8 cellular contexts compared by ENCODE assay signal in the genomic region with DNA sequence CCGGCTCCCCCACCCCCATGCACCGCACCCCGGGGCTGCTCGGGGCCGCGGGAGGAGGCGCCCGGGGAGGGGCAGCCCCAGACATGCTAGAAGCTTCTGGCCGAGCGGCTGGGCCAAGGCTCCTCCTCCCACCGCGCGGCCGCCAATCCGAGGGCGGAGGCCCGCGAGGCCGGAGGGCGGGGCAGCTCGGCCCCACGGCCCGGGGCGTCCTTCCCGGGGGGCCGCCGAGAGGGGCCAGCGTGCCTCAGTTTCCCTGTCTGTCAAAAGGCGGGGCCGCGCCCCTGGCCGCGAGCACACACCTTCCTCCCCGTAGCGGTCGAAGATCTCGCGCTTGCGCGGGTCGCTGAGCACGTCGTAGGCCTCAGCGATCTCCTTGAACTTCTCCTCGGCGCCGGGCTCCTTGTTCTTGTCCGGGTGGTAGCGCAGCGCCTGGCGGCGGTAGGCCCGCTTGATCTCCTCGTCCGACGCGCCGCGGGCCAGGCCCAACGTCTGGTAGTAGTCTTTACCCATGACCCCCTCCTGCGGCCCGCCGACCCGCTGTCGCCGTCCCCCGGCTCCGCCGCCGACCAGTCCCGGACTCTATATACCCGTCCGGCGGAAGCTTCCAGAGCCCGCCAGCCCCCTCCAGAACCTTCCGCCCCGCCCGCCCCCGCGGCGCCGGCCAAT. TPM values are rescaled to one million over a fixed set of nuclear protein-coding genes. Genes with fewer than 3 reads are reported as not detected.
DNase-seq lines count a peak whose midpoint lies in the region; ATAC-seq, FAIRE-seq and TF ChIP-seq lines count a peak whose summit lies in the region.

A gene (minus strand): TSS at position 558 of the 666 bp plus-strand sequence. CDS start 48 bp downstream, at position 510.

- ATAC-seq in GM19463 (IDR thresholded peaks at IDR 0.05; ENCODE audit: unreplicated experiment) (peak; percentile 57), HG03565 (IDR thresholded peaks at IDR 0.05; ENCODE audit: unreplicated experiment) (peak; percentile 47), heart right ventricle (peak; percentile 81 to 90 (median 88))

- peak; percentile 98 for TF ChIP-seq POLR2A in adrenal gland (IDR thresholded peaks at IDR 0.05)

- peak; percentile 84 for DNase-seq in Daoy (ENCODE audit: low read depth)
- peak; percentile 76 to 82 for DNase-seq in SJCRH30
- DNase-seq in adrenal gland, result peak; percentile 78 to 90 (median 82)
- peak; percentile 83 to 87 for DNase-seq in heart right ventricle
- DNase-seq in pons (ENCODE audit: low spot score), result peak; percentile 85
- no peak for DNase-seq in D721Med (ENCODE audit: insufficient read length, low spot score)

- H3K4me1 ChIP-seq in SJCRH30 (peaks cover 31% of the 10 kb centered on the region), adrenal gland (replicated peaks in 1 of 2) (peaks cover 36 to 53% of the 10 kb centered on the region in 2 donors), heart right ventricle (peaks cover 15 to 55% (median 42%) of the 10 kb centered on the region in 9 donors)

- H3K9me3 ChIP-seq in SJCRH30 (replicated peaks) (no peaks in the 10 kb centered on the region), adrenal gland (replicated peaks in 1 of 3) (no peaks in the 10 kb centered on the region), heart right ventricle (no peaks in the 10 kb centered on the region)

- FAIRE-seq in D721Med (lab: Jason Lieb, UNC), result no peak

- H3K36me3 ChIP-seq in SJCRH30 (peaks cover 29% of the 10 kb centered on the region), adrenal gland (replicated peaks in 1 of 2) (peaks cover 0 to 33% of the 10 kb centered on the region in 2 donors), heart right ventricle (peaks cover 0 to 38% (median 23%) of the 10 kb centered on the region in 9 donors)

- TF ChIP-seq CTCF in adrenal gland (IDR thresholded peaks at IDR 0.05) (no peak), heart right ventricle (IDR thresholded peaks at IDR 0.05) (no peak), D721Med (IDR thresholded peaks at IDR 0.05; ENCODE audit: insufficient read depth, missing control alignments) (no peak)

- WGBS in adrenal gland, 4 donors, result 0 to 1% (median 0%) methylated on average over 2 to 82 of the region's 82 CpGs
- WGBS in heart right ventricle, 2 donors, result 0% methylated on average over 78 to 81 of the region's 82 CpGs

- peak within 1 kb of the TSS; percentile 94 for H3K27ac ChIP-seq in SJCRH30
- peak within 1 kb of the TSS; percentile 93 to 100 (median 100) for H3K27ac ChIP-seq in adrenal gland
- peak within 1 kb of the TSS; percentile 96 to 100 (median 100) for H3K27ac ChIP-seq in heart right ventricle

- intact Hi-C loops in adrenal gland (cut with DNase I) (no loop called here), heart right ventricle (cut with DNase I) (loop anchor here in 2 of 10 donors (1.0 to 2.0 kb wide), 2 partner anchors 21 to 22 kb away; a partner anchor contains a TSS)

- H3K4me3 ChIP-seq in SJCRH30 (peak within 1 kb of the TSS; percentile 96), adrenal gland (peak within 1 kb of the TSS; percentile 84 to 98 (median 88)), heart right ventricle (peak within 1 kb of the TSS; percentile 65 to 99 (median 92))

- H3K27me3 ChIP-seq in SJCRH30 (no peaks in the 10 kb centered on the region), adrenal gland (no peaks in the 10 kb centered on the region), heart right ventricle (no peaks in the 10 kb centered on the region)

RNA-seq across cellular contexts. Expression of the gene that starts here (rescaled TPM):
- total RNA-seq in Daoy (2014; rRNA removed; shearing (Covaris generic)), result 87.0 and 98.1 TPM in 2 replicates
- total RNA-seq in SJCRH30 (2014; rRNA removed; shearing (Covaris generic)), result 166 and 178 TPM in 2 replicates
- total RNA-seq in adrenal gland, result 100 to 1,000 TPM in 6 of 8 donors, 10 to 100 TPM in 2; 86.9 to 208 (median 123) TPM
- polyA plus RNA-seq in adrenal gland, result 100 to 1,000 TPM in 1 of 3 donors, 10 to 100 TPM in 2; 42.5 to 192 (median 45.5) TPM
- 10 to 100 TPM; 40.3 to 99.0 (median 46.4) TPM for total RNA-seq in heart right ventricle
- 10 to 100 TPM; 23.6 to 44.2 TPM for polyA plus RNA-seq in heart right ventricle
